8 cellular contexts compared by ENCODE assay signal in genomic region chr1:167059045-167059728, GRCh38. TPM values are rescaled to one million over a fixed set of nuclear protein-coding genes. Genes with fewer than 3 reads are reported as not detected.
DNase-seq lines count a peak whose midpoint lies in the region; ATAC-seq and TF ChIP-seq lines count a peak whose summit lies in the region.

No MANE protein-coding gene starts in this region.

- peak; percentile 94 for TF ChIP-seq CTCF in coronary artery (IDR thresholded peaks at IDR 0.05)
- TF ChIP-seq CTCF in lung (IDR thresholded peaks at IDR 0.05; ENCODE audit: control extremely low read depth, extremely low read depth): peak; percentile 89

- peak; percentile 87 for ATAC-seq in lung (ENCODE audit: insufficient read depth, low FRiP score)
- no peak for ATAC-seq in HG03521 (IDR thresholded peaks at IDR 0.05; ENCODE audit: unreplicated experiment)

- H3K9me3 ChIP-seq in CD8-positive, alpha-beta memory T cell (ENCODE audit: low read length): no peaks in the 10 kb centered on the region
- H3K9me3 ChIP-seq in HAP-1: no peaks in the 10 kb centered on the region
- no peaks in the 10 kb centered on the region for H3K9me3 ChIP-seq in lung (ENCODE audit: control insufficient read depth in 2 of 2, insufficient read depth in 1 of 2, low read length in 1 of 2)

- no peaks in the 10 kb centered on the region for H3K27me3 Mint-ChIP-seq in CD8-positive, alpha-beta memory T cell

- peaks cover 4% of the 10 kb centered on the region for H3K4me1 ChIP-seq in CD8-positive, alpha-beta memory T cell (ENCODE audit: insufficient read depth, low read length)
- H3K4me1 ChIP-seq in HAP-1 (peaks cover 2% of the 10 kb centered on the region; the same call in 1 of the 2 replicates), lung (ENCODE audit: control insufficient read depth in 2 of 2, insufficient read depth in 2 of 2, low read length in 2 of 2) (peaks cover 0 to 2% of the 10 kb centered on the region in 2 donors)

- H3K4me3 ChIP-seq in CD8-positive, alpha-beta memory T cell (ENCODE audit: low read length): no peak overlapping the region
- H3K4me3 ChIP-seq in HAP-1 (no peak overlapping the region), coronary artery (peak overlapping the region; percentile 37), lung (no peak overlapping the region)

- POLR2A ChIA-PET in CD8-positive, alpha-beta memory T cell (lab: Charles Lee): interaction anchor here (1.5 kb wide), 1 partner anchor 149 kb away, joined by 8 read pairs; no protein-coding TSS in a partner anchor

- H3K27me3 ChIP-seq in CD8-positive, alpha-beta memory T cell (ENCODE audit: insufficient read depth, low read length, poor library complexity, severe bottlenecking): no peaks in the 10 kb centered on the region
- H3K27me3 ChIP-seq in HAP-1 (ENCODE audit: low read depth): no peaks in the 10 kb centered on the region
- H3K27me3 ChIP-seq in lung (ENCODE audit: control insufficient read depth, insufficient read depth): no peaks in the 10 kb centered on the region

- H3K27ac Mint-ChIP-seq in CD8-positive, alpha-beta memory T cell: peak overlapping the region in 3 of 8 donors; percentile 0 to 81 (median 9)

- peaks cover 0 to 16% (median 0%) of the 10 kb centered on the region in 3 donors for H3K4me1 Mint-ChIP-seq in CD8-positive, alpha-beta memory T cell

- in situ Hi-C loops in HAP-1 (cut with MboI; ENCODE audit: low sequenced_read_pairs): loop anchor here (5.0 kb wide), 1 partner anchor 147 kb away; no protein-coding TSS in a partner anchor

- peak; percentile 49 to 78 (median 61) for DNase-seq in CD8-positive, alpha-beta memory T cell
- DNase-seq in HAP-1 (ENCODE audit: low spot score in 2 of 2) (peak; percentile 66 to 87), NCI-H2227 (lab: John Stamatoyannopoulos, UW; ENCODE audit: unreplicated experiment) (peak; percentile 88), coronary artery (ENCODE audit: low spot score) (no peak), lung (ENCODE audit: low spot score) (peak; percentile 70)
- peak; percentile 50 to 74 for DNase-seq in activated CD4-positive, alpha-beta T cell treated with anti-CD3 and anti-CD28 coated beads for 4 hours
- peak; percentile 57 for DNase-seq in stimulated activated CD8-positive, alpha-beta memory T cell treated with anti-CD3 and anti-CD28 coated beads, Interleukin-12 subunit alpha, Interleukin-12 subunit beta, amount 100 ng/mL, for 1 hour (ENCODE audit: low read depth)

- CTCF ChIA-PET in CD8-positive, alpha-beta memory T cell (lab: Charles Lee): interaction anchor here (0.6 to 18.0 kb wide), 43 partner anchors 9 to 505 kb away, joined by 3 to 454 read pairs (median 3); partner anchors contain the start of genes CREG1, GPA33 and POGK

- H3K9me3 Mint-ChIP-seq in CD8-positive, alpha-beta memory T cell: peaks cover 0 to 2% (median 0%) of the 10 kb centered on the region in 5 donors

- H3K4me3 Mint-ChIP-seq in CD8-positive, alpha-beta memory T cell: peak overlapping the region in 3 of 7 donors; percentile 29 to 55 (median 38)

- WGBS in lung, 2 donors: 11 to 19% methylated on average over 16 of the region's 16 CpGs

- H3K36me3 ChIP-seq in CD8-positive, alpha-beta memory T cell (ENCODE audit: insufficient read depth, low read length): no peaks in the 10 kb centered on the region
- no peaks in the 10 kb centered on the region for H3K36me3 ChIP-seq in HAP-1 (replicated peaks)
- no peaks in the 10 kb centered on the region for H3K36me3 ChIP-seq in lung (ENCODE audit: control insufficient read depth in 2 of 2, insufficient read depth in 2 of 2, low read length in 2 of 2)

- no peak overlapping the region for H3K27ac ChIP-seq in CD8-positive, alpha-beta memory T cell (ENCODE audit: low read depth, low read length)
- no peak overlapping the region for H3K27ac ChIP-seq in coronary artery
- no peak overlapping the region for H3K27ac ChIP-seq in lung (ENCODE audit: low read depth in 1 of 2, low read length in 1 of 2)

- peaks cover 0 to 18% (median 0%) of the 10 kb centered on the region in 3 donors for H3K36me3 Mint-ChIP-seq in CD8-positive, alpha-beta memory T cell

RNA-seq across cellular contexts. Expression of gene GPA33, which starts 31.0 kb away (rescaled TPM):
- under 1 TPM; 0.66 to 0.97 TPM for total RNA-seq in CD8-positive, alpha-beta memory T cell
- 19.7 TPM for polyA plus RNA-seq in CD8-positive, alpha-beta memory T cell
- total RNA-seq in lung: 1 to 10 TPM in 1 of 2 donors, under 1 TPM in 1; 0.26 to 1.5 TPM
- under 1 TPM; 0.69 to 0.71 TPM for polyA plus RNA-seq in lung

RNA-seq across cellular contexts. Expression of gene STYXL2, which starts 34.7 kb away (rescaled TPM):
- not detected for total RNA-seq in CD8-positive, alpha-beta memory T cell
- not detected for polyA plus RNA-seq in CD8-positive, alpha-beta memory T cell
- under 1 TPM; 0.09 to 0.57 TPM for total RNA-seq in lung
- under 1 TPM; 0.02 to 0.08 TPM for polyA plus RNA-seq in lung
